In genomic region chr4:56506110-56506705, GRCh38 we compare ENCODE assay signal across 9 cellular contexts. TPM values are rescaled to one million over a fixed set of nuclear protein-coding genes. Genes with fewer than 3 reads are reported as not detected.
DNase-seq lines count a peak whose midpoint lies in the region; ATAC-seq and TF ChIP-seq lines count a peak whose summit lies in the region.
"Had no signal": no experiment of that assay in that cellular context is flagged by ENCODE, and none has a peak within 500 bp of the region (broad histone marks: within the 10 kb centered on the region; RNA-seq: fewer than 3 reads in every experiment).

No MANE protein-coding gene starts in this region.

- H3K36me3 Mint-ChIP-seq in activated CD4-positive, alpha-beta memory T cell treated with anti-CD3 and anti-CD28 coated beads for 36 hours, result peaks cover 16% of the 10 kb centered on the region

- H3K27ac Mint-ChIP-seq in activated CD4-positive, alpha-beta memory T cell treated with anti-CD3 and anti-CD28 coated beads for 36 hours, result no peak overlapping the region

- peak; percentile 21 for ATAC-seq in GM18907 (IDR thresholded peaks at IDR 0.05; ENCODE audit: unreplicated experiment)
- peak in 3 of 8 donors; percentile 20 to 30 (median 28) for ATAC-seq in heart right ventricle
- no peak for ATAC-seq in HG02981 (IDR thresholded peaks at IDR 0.05; ENCODE audit: unreplicated experiment)
- no peak for ATAC-seq in activated CD4-positive, CD25-positive, alpha-beta regulatory T cell treated with anti-CD3 and anti-CD28 coated beads, Interleukin-2, amount 50 U/mL, for 24 hours

- H3K4me1 Mint-ChIP-seq in activated CD4-positive, alpha-beta memory T cell treated with anti-CD3 and anti-CD28 coated beads for 36 hours (ENCODE audit: low read depth), result peaks cover 18% of the 10 kb centered on the region

- H3K27me3 ChIP-seq in heart right ventricle, result peaks cover 0 to 18% (median 8%) of the 10 kb centered on the region in 7 donors

- TF ChIP-seq CTCF in heart right ventricle (IDR thresholded peaks at IDR 0.05), result no peak

- no peaks in the 10 kb centered on the region for H3K9me3 ChIP-seq in heart right ventricle

- H3K4me3 Mint-ChIP-seq in activated CD4-positive, alpha-beta memory T cell treated with anti-CD3 and anti-CD28 coated beads for 36 hours, result peak overlapping the region; percentile 73

- 12 to 14% methylated on average over 28 of the region's 28 CpGs for WGBS in heart right ventricle, 2 donors

- peaks cover 0 to 33% (median 9%) of the 10 kb centered on the region in 9 donors for H3K36me3 ChIP-seq in heart right ventricle

- peaks cover 8% of the 10 kb centered on the region for H3K27me3 Mint-ChIP-seq in activated CD4-positive, alpha-beta memory T cell treated with anti-CD3 and anti-CD28 coated beads for 36 hours

- no peaks in the 10 kb centered on the region for H3K9me3 Mint-ChIP-seq in activated CD4-positive, alpha-beta memory T cell treated with anti-CD3 and anti-CD28 coated beads for 36 hours

- DNase-seq in activated CD4-positive, alpha-beta memory T cell treated with anti-CD3 and anti-CD28 coated beads for 36 hours, result no peak
- DNase-seq in heart right ventricle, result no peak
- no peak for DNase-seq in skeletal muscle cell (ENCODE audit: low read depth)
- DNase-seq in NCI-H82 (lab: John Stamatoyannopoulos, UW), result no peak
- no peak for DNase-seq in SHP77 (lab: John Stamatoyannopoulos, UW)

- H3K4me1 ChIP-seq in heart right ventricle, result peaks cover 0 to 18% (median 13%) of the 10 kb centered on the region in 9 donors

- H3K27ac ChIP-seq in heart right ventricle, result no peak overlapping the region

- H3K4me3 ChIP-seq in heart right ventricle, result peak overlapping the region in 9 of 10 donors; percentile 38 to 72 (median 56)
- peak overlapping the region; percentile 61 for H3K4me3 ChIP-seq in skeletal muscle cell (ENCODE audit: low read depth, low read length)

- intact Hi-C loops in activated CD4-positive, alpha-beta memory T cell treated with anti-CD3 and anti-CD28 coated beads for 36 hours (cut with micrococcal nuclease), result loop anchor here (5.0 kb wide), 1 partner anchor 36 kb away; no protein-coding TSS in a partner anchor
- intact Hi-C loops in heart right ventricle (cut with DNase I), result loop anchor here in 1 of 10 donors (5.0 kb wide), 1 partner anchor 36 kb away; no protein-coding TSS in a partner anchor

- POLR2A ChIA-PET in activated CD4-positive, alpha-beta memory T cell treated with anti-CD3 and anti-CD28 coated beads for 36 hours (lab: Charles Lee), result no interaction called here

- CTCF ChIA-PET in activated CD4-positive, alpha-beta memory T cell treated with anti-CD3 and anti-CD28 coated beads for 36 hours (lab: Charles Lee), result interaction anchor here (1.0 kb wide), 1 partner anchor 39 kb away, joined by 3 read pairs; no protein-coding TSS in a partner anchor

RNA-seq across cellular contexts. Expression of gene ARL9, which starts 0.6 kb away (rescaled TPM):
- total RNA-seq in activated CD4-positive, alpha-beta memory T cell treated with anti-CD3 and anti-CD28 coated beads for 36 hours, result not detected
- total RNA-seq in heart right ventricle, result under 1 TPM in 1 of 10 donors, not detected in 9; 0.19 TPM
- polyA plus RNA-seq in heart right ventricle, result under 1 TPM in 1 of 2 donors, not detected in 1; 0.09 TPM
- total RNA-seq: NCI-H460 had no signal

RNA-seq across cellular contexts. Expression of gene SRP72, which starts 38.8 kb away (rescaled TPM):
- total RNA-seq in activated CD4-positive, alpha-beta memory T cell treated with anti-CD3 and anti-CD28 coated beads for 36 hours, result 100 to 1,000 TPM; 183 to 184 TPM
- total RNA-seq in heart right ventricle, result 10 to 100 TPM; 36.7 to 54.5 (median 41.8) TPM
- 10 to 100 TPM; 22.8 to 27.4 TPM for polyA plus RNA-seq in heart right ventricle
